In genomic region chr15:37099321-37100108, GRCh38 we compare ENCODE assay signal across 8 cellular contexts. TPM values are rescaled to one million over a fixed set of nuclear protein-coding genes. Genes with fewer than 3 reads are reported as not detected.
DNase-seq lines count a peak whose midpoint lies in the region; ATAC-seq and TF ChIP-seq lines count a peak whose summit lies in the region.

No MANE protein-coding gene starts in this region.

- no peak for TF ChIP-seq EP300 in ovary (IDR thresholded peaks at IDR 0.05)

- ATAC-seq in HG02870 (IDR thresholded peaks at IDR 0.05; ENCODE audit: unreplicated experiment) = no peak

- peaks cover 3% of the 10 kb centered on the region for H3K4me1 ChIP-seq in ovary (ENCODE audit: insufficient read depth)

- H3K9me3 ChIP-seq in ovary = no peaks in the 10 kb centered on the region

- 0 to 1% (median 0%) methylated on average over 21 of the region's 21 CpGs for WGBS in ovary, 3 donors

- no peaks in the 10 kb centered on the region for H3K27me3 ChIP-seq in ovary

- no peak for TF ChIP-seq POLR2A in ovary (IDR thresholded peaks at IDR 0.05)

- no peak for TF ChIP-seq CTCF in HFF-Myc (IDR thresholded peaks at IDR 0.05; ENCODE audit: low read depth, low read length, missing control alignments)
- no peak for TF ChIP-seq CTCF in ovary (IDR thresholded peaks at IDR 0.05)

- H3K4me3 ChIP-seq in HFF-Myc (replicated peaks; ENCODE audit: low read depth, low read length) (peak overlapping the region; percentile 90), ovary (peak overlapping the region; percentile 81)

- H3K27ac ChIP-seq in ovary = peak overlapping the region; percentile 91 to 94

- DNase-seq in DMS114 treated with DMSO at 0.1 percent for 48 hours (lab: John Stamatoyannopoulos, UW; ENCODE audit: unreplicated experiment) (peak; percentile 67), HFF-Myc (ENCODE audit: extremely low read depth, low read depth) (no peak), SW480 (ENCODE audit: low spot score) (peak; percentile 32), fibroblast of gingiva (ENCODE audit: low read depth) (peak; percentile 20), ovary (peak in 4 of 5 donors; percentile 41 to 66 (median 54)), HPDE6-E6E7 (ENCODE audit: extremely low spot score) (no peak), NCI-H1048 (lab: John Stamatoyannopoulos, UW) (no peak)

- H3K36me3 ChIP-seq in ovary = no peaks in the 10 kb centered on the region

- intact Hi-C loops in ovary (cut with DNase I) = loop anchor here (5.0 to 10.0 kb wide), 6 partner anchors 65 to 1153 kb away; partner anchors contain the start of gene SPRED1 (in 1 of the 4)

RNA-seq across cellular contexts. Expression of gene MEIS2, which starts 0.8 kb away (rescaled TPM):
- 10 to 100 TPM; 27.7 to 73.7 (median 47.7) TPM for total RNA-seq in ovary
- polyA plus RNA-seq in ovary = 10 to 100 TPM; 35.0 to 49.8 TPM

Comparison
In these comparisons a context has a peak if more than half of its experiments do, and no peak if none do; other contexts are left out.
1. DNase-seq: peak in DMS114 treated with DMSO at 0.1 percent for 48 hours (single experiment), SW480 (single experiment), fibroblast of gingiva (single experiment) and ovary (4 of 5); none in HFF-Myc (single experiment), HPDE6-E6E7 (single experiment) and NCI-H1048 (single experiment).